8 cellular contexts compared by ENCODE assay signal in the genomic region with DNA sequence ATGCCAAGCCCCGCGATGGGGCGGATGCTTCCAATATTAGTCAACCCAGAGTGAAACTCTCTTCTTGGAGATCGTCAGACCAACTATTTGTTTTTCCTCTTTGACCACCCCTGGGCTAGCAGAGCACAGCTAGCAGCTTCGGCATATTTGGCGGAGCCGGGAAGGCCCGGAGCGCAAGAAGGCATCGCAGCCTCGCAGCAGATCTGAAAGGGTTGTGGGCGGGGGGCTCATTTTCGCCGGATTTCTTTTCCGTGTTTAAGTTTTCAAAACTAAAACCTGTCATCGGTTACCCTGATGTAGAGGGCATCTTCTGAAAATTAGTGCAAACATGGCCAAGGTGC. TPM values are rescaled to one million over a fixed set of nuclear protein-coding genes. Genes with fewer than 3 reads are reported as not detected.
DNase-seq lines count a peak whose midpoint lies in the region; ATAC-seq and TF ChIP-seq lines count a peak whose summit lies in the region.

No MANE protein-coding gene starts in this region.

- no peaks in the 10 kb centered on the region for H3K36me3 ChIP-seq in thyroid gland

- peak; percentile 31 for ATAC-seq in HG02678 (IDR thresholded peaks at IDR 0.05; ENCODE audit: unreplicated experiment)
- ATAC-seq in HG02571 (IDR thresholded peaks at IDR 0.05; ENCODE audit: unreplicated experiment) = no peak
- ATAC-seq in HG03378 (IDR thresholded peaks at IDR 0.05; ENCODE audit: unreplicated experiment) = no peak

- no peak overlapping the region for H3K27ac ChIP-seq in thyroid gland

- WGBS in thyroid gland, 2 donors = 7 to 12% methylated on average over 12 to 16 of the region's 16 CpGs

- peaks cover 8 to 9% of the 10 kb centered on the region in 2 donors for H3K4me1 ChIP-seq in thyroid gland

- TF ChIP-seq POLR2A in thyroid gland (IDR thresholded peaks at IDR 0.05) = no peak

- H3K4me3 Mint-ChIP-seq in activated T-helper 1 cell treated with anti-CD3 and anti-CD28 coated beads, Interleukin-12 subunit alpha, Interleukin-12 subunit beta, Interleukin-2, Interleukin-4 antibody, amounts not matched to agents 30 ng/mL and 10 ng/mL and 1 ng/mL, durations not matched to agents 14 hours and 24 hours and 36 hours = peak overlapping the region; percentile 30

- no peaks in the 10 kb centered on the region for H3K27me3 ChIP-seq in thyroid gland

- H3K27me3 Mint-ChIP-seq in activated T-helper 1 cell treated with anti-CD3 and anti-CD28 coated beads, Interleukin-12 subunit alpha, Interleukin-12 subunit beta, Interleukin-2, Interleukin-4 antibody, amounts not matched to agents 30 ng/mL and 10 ng/mL and 1 ng/mL, durations not matched to agents 14 hours and 24 hours and 36 hours (ENCODE audit: insufficient read depth) = peaks cover 65% of the 10 kb centered on the region

- TF ChIP-seq CTCF in thyroid gland (IDR thresholded peaks at IDR 0.05) = no peak

- H3K36me3 Mint-ChIP-seq in activated T-helper 1 cell treated with anti-CD3 and anti-CD28 coated beads, Interleukin-12 subunit alpha, Interleukin-12 subunit beta, Interleukin-2, Interleukin-4 antibody, amounts not matched to agents 30 ng/mL and 10 ng/mL and 1 ng/mL, durations not matched to agents 14 hours and 24 hours and 36 hours (ENCODE audit: low read depth) = no peaks in the 10 kb centered on the region

- H3K4me3 ChIP-seq in thyroid gland (replicated peaks in 1 of 3) = peak overlapping the region; percentile 14 to 34 (median 24)

- intact Hi-C loops in activated T-helper 1 cell treated with anti-CD3 and anti-CD28 coated beads, Interleukin-12 subunit alpha, Interleukin-12 subunit beta, Interleukin-2, Interleukin-4 antibody, amounts not matched to agents 30 ng/mL and 10 ng/mL and 1 ng/mL, durations not matched to agents 14 hours and 24 hours and 36 hours (cut with micrococcal nuclease) = no loop called here
- intact Hi-C loops in thyroid gland (cut with DNase I) = no loop called here

- no peaks in the 10 kb centered on the region for H3K9me3 Mint-ChIP-seq in activated T-helper 1 cell treated with anti-CD3 and anti-CD28 coated beads, Interleukin-12 subunit alpha, Interleukin-12 subunit beta, Interleukin-2, Interleukin-4 antibody, amounts not matched to agents 30 ng/mL and 10 ng/mL and 1 ng/mL, durations not matched to agents 14 hours and 24 hours and 36 hours

- H3K9me3 ChIP-seq in thyroid gland = no peaks in the 10 kb centered on the region

- H3K4me1 Mint-ChIP-seq in activated T-helper 1 cell treated with anti-CD3 and anti-CD28 coated beads, Interleukin-12 subunit alpha, Interleukin-12 subunit beta, Interleukin-2, Interleukin-4 antibody, amounts not matched to agents 30 ng/mL and 10 ng/mL and 1 ng/mL, durations not matched to agents 14 hours and 24 hours and 36 hours (ENCODE audit: low read depth) = peaks cover 15% of the 10 kb centered on the region

- peak; percentile 46 for DNase-seq in ELF-1 (ENCODE audit: low read depth, low spot score)
- DNase-seq in activated T-helper 1 cell treated with anti-CD3 and anti-CD28 coated beads, Interleukin-12 subunit alpha, Interleukin-12 subunit beta, Interleukin-2, Interleukin-4 antibody, amounts not matched to agents 30 ng/mL and 10 ng/mL and 1 ng/mL, durations not matched to agents 14 hours and 24 hours and 36 hours (ENCODE audit: low spot score) = no peak
- DNase-seq in iris pigment epithelial cell (ENCODE audit: low read depth) = peak; percentile 6
- DNase-seq in thyroid gland = no peak
- no peak for DNase-seq in activated effector memory CD4-positive, alpha-beta T cell treated with anti-CD3 and anti-CD28 coated beads, Interleukin-2, amount 50 U/mL, for 16 hours

- H3K27ac Mint-ChIP-seq in activated T-helper 1 cell treated with anti-CD3 and anti-CD28 coated beads, Interleukin-12 subunit alpha, Interleukin-12 subunit beta, Interleukin-2, Interleukin-4 antibody, amounts not matched to agents 30 ng/mL and 10 ng/mL and 1 ng/mL, durations not matched to agents 14 hours and 24 hours and 36 hours = no peak overlapping the region

RNA-seq across cellular contexts. Expression of a gene that starts 0.3 kb away (rescaled TPM):
- total RNA-seq in activated T-helper 1 cell treated with anti-CD3 and anti-CD28 coated beads, Interleukin-12 subunit alpha, Interleukin-12 subunit beta, Interleukin-2, Interleukin-4 antibody, amounts not matched to agents 30 ng/mL and 10 ng/mL and 1 ng/mL, durations not matched to agents 14 hours and 24 hours and 36 hours = not detected in 2 replicates
- 1 to 10 TPM; 1.3 to 2.8 (median 1.8) TPM for total RNA-seq in thyroid gland

Comparison
In these comparisons a context has a peak if more than half of its experiments do, and no peak if none do; other contexts are left out.
1. DNase-seq: peak in ELF-1 (single experiment) and iris pigment epithelial cell (single experiment); none in activated T-helper 1 cell treated with anti-CD3 and anti-CD28 coated beads, Interleukin-12 subunit alpha, Interleukin-12 subunit beta, Interleukin-2, Interleukin-4 antibody, amounts not matched to agents 30 ng/mL and 10 ng/mL and 1 ng/mL, durations not matched to agents 14 hours and 24 hours and 36 hours (single experiment), thyroid gland (0 of 2) and activated effector memory CD4-positive, alpha-beta T cell treated with anti-CD3 and anti-CD28 coated beads, Interleukin-2, amount 50 U/mL, for 16 hours (single experiment).